ENCODE assay signal across 8 cellular contexts in genomic region chr20:433300-433975, GRCh38. TPM values are rescaled to one million over a fixed set of nuclear protein-coding genes. Genes with fewer than 3 reads are reported as not detected.
A peak's percentile ranks its signal among the peaks of the same experiment; 100 is the strongest.
DNase-seq lines count a peak whose midpoint lies in the region; FAIRE-seq and TF ChIP-seq lines count a peak whose summit lies in the region.

No MANE protein-coding gene starts in this region.

- H3K79me2 ChIP-seq in GM23248 (ENCODE audit: insufficient read depth) (no peaks in the 10 kb centered on the region), OCI-LY3 (ENCODE audit: low read length) (no peaks in the 10 kb centered on the region), SK-N-SH (ENCODE audit: insufficient read depth) (no peaks in the 10 kb centered on the region)

- WGBS in GM23248 (ENCODE audit: low coverage in 1 of 2, low lambda C conversion rate in 2 of 2, missing lambda C conversion rate in 2 of 2), 2 experiments = 74 to 83% methylated on average over 12 of the region's 12 CpGs
- 87% methylated on average over 12 of the region's 12 CpGs for WGBS in SK-N-SH (ENCODE audit: low lambda C conversion rate)

- no peak; the same call in 1 of the 2 replicates for TF ChIP-seq POLR2A in GM12891 (IDR thresholded peaks at IDR 0.05; ENCODE audit: low read depth, low read length)

- H3K27me3 ChIP-seq in GM23248 (replicated peaks; ENCODE audit: insufficient read depth) (no peaks in the 10 kb centered on the region), OCI-LY3 (ENCODE audit: low read depth, low read length) (no peaks in the 10 kb centered on the region), SK-N-SH (ENCODE audit: insufficient read depth) (no peaks in the 10 kb centered on the region)

- H3K4me3 ChIP-seq in GM23248 = no peak overlapping the region
- H3K4me3 ChIP-seq in OCI-LY3 (ENCODE audit: low read length) = no peak overlapping the region
- no peak overlapping the region for H3K4me3 ChIP-seq in SK-N-SH (ENCODE audit: low read depth in 2 of 2, low read length in 1 of 2)

- FAIRE-seq in GM12891 (lab: Jason Lieb, UNC) = peak; percentile 98

- no peak overlapping the region for H2AFZ ChIP-seq in GM23248
- no peak overlapping the region for H2AFZ ChIP-seq in OCI-LY3 (ENCODE audit: low read depth, low read length)
- H2AFZ ChIP-seq in SK-N-SH (ENCODE audit: low read depth) = no peak overlapping the region

- H3K9me2 ChIP-seq in GM23248 (ENCODE audit: insufficient read depth) (no peaks in the 10 kb centered on the region), SK-N-SH (no peaks in the 10 kb centered on the region)

- DNase-seq in GM12891 (ENCODE audit: insufficient read length, low spot score) (peak; percentile 79), GM23248 (peak; percentile 62), NCI-H1436 (lab: John Stamatoyannopoulos, UW) (no peak), SK-N-SH (no peak), GOT3 (lab: John Stamatoyannopoulos, UW) (no peak)
- peak; percentile 61 to 66 (median 64) for DNase-seq in stimulated activated CD4-positive, alpha-beta T cell treated with anti-CD3 and anti-CD28 coated beads, Interleukin-12 subunit alpha, Interleukin-12 subunit beta, amount 100 ng/mL, for 48 hours (ENCODE audit: low read depth in 2 of 3, low spot score in 1 of 3)

- H3K4me1 Mint-ChIP-seq in activated naive CD8-positive, alpha-beta T cell (ENCODE audit: low read depth) = peaks cover 58% of the 10 kb centered on the region

- CTCF ChIA-PET in SK-N-SH (lab: Yijun Ruan, JAX) = interaction anchor here (6.8 kb wide), 1 partner anchor 80 kb away, joined by 94 read pairs; no protein-coding TSS in a partner anchor

- no peaks in the 10 kb centered on the region for H3K9me3 Mint-ChIP-seq in activated naive CD8-positive, alpha-beta T cell (ENCODE audit: low read depth)

- POLR2A ChIA-PET in SK-N-SH (lab: Yijun Ruan, JAX) = no interaction called here

- H3K4me2 ChIP-seq in GM23248 (ENCODE audit: unreplicated experiment) = no peak overlapping the region
- peak overlapping the region; percentile 44 for H3K4me2 ChIP-seq in OCI-LY3 (ENCODE audit: low read length)
- H3K4me2 ChIP-seq in SK-N-SH = no peak overlapping the region

- no peak for TF ChIP-seq RAD21 in SK-N-SH (IDR thresholded peaks at IDR 0.05; ENCODE audit: low read length)

- H3K27ac ChIP-seq in GM23248 (peak overlapping the region; percentile 39), OCI-LY3 (ENCODE audit: low read length) (peak overlapping the region; percentile 64), SK-N-SH (ENCODE audit: low read depth in 2 of 2, low read length in 1 of 2) (no peak overlapping the region; a peak in 1 of 4 replicates)

- H3K27ac Mint-ChIP-seq in activated naive CD8-positive, alpha-beta T cell = peak overlapping the region; percentile 92

- H3K4me3 Mint-ChIP-seq in activated naive CD8-positive, alpha-beta T cell = peak overlapping the region; percentile 68

- H3F3A ChIP-seq in GM23248 (ENCODE audit: insufficient read depth) (peaks cover 15% of the 10 kb centered on the region; the same call in 1 of the 2 replicates), SK-N-SH (replicated peaks; ENCODE audit: insufficient read depth) (peaks cover 16% of the 10 kb centered on the region)

- peaks cover 14% of the 10 kb centered on the region for H3K36me3 Mint-ChIP-seq in activated naive CD8-positive, alpha-beta T cell

- no peaks in the 10 kb centered on the region for H3K27me3 Mint-ChIP-seq in activated naive CD8-positive, alpha-beta T cell

- peaks cover 33% of the 10 kb centered on the region for H3K36me3 ChIP-seq in GM23248 (ENCODE audit: low read depth)
- peaks cover 49% of the 10 kb centered on the region for H3K36me3 ChIP-seq in OCI-LY3 (replicated peaks; ENCODE audit: low read depth, low read length)
- peaks cover 23 to 70% of the 10 kb centered on the region in 2 experiments for H3K36me3 ChIP-seq in SK-N-SH (replicated peaks in 1 of 2; ENCODE audit: control insufficient read depth in 1 of 2, insufficient read depth in 2 of 2, low read length in 1 of 2)

- in situ Hi-C loops in GM23248 (cut with MboI) = no loop called here

- H3K4me1 ChIP-seq in GM23248 (ENCODE audit: insufficient read depth) (no peaks in the 10 kb centered on the region), OCI-LY3 (ENCODE audit: low read length) (peaks cover 14% of the 10 kb centered on the region), SK-N-SH (ENCODE audit: control insufficient read depth in 1 of 2, insufficient read depth in 2 of 2, low read depth in 1 of 2, low read length in 1 of 2) (peaks cover 0 to 5% of the 10 kb centered on the region in 2 experiments; a peak in 1 of 4 replicates)

- no peaks in the 10 kb centered on the region for H3K9me3 ChIP-seq in GM23248 (ENCODE audit: low read depth)
- H3K9me3 ChIP-seq in OCI-LY3 (ENCODE audit: insufficient read depth, low read length) = no peaks in the 10 kb centered on the region
- no peaks in the 10 kb centered on the region for H3K9me3 ChIP-seq in SK-N-SH

- H4K20me1 ChIP-seq in GM23248 (ENCODE audit: insufficient read depth) (no peaks in the 10 kb centered on the region), OCI-LY3 (ENCODE audit: insufficient read depth, low read length) (no peaks in the 10 kb centered on the region), SK-N-SH (ENCODE audit: insufficient read depth) (peaks cover 3% of the 10 kb centered on the region; the same call in 1 of the 2 replicates)

- H3K9ac ChIP-seq in GM23248 (no peak overlapping the region), OCI-LY3 (ENCODE audit: low read length) (peak overlapping the region; percentile 3; the same call in 1 of the 2 replicates), SK-N-SH (no peak overlapping the region)

- no peak for TF ChIP-seq CTCF in OCI-LY3 (IDR thresholded peaks at IDR 0.05; ENCODE audit: low read depth, low read length)
- TF ChIP-seq CTCF in SK-N-SH (IDR thresholded peaks at IDR 0.05) = no peak

- TF ChIP-seq EP300 in SK-N-SH (IDR thresholded peaks at IDR 0.05; ENCODE audit: borderline replicate concordance in 1 of 2, low read depth in 1 of 2, low read length in 1 of 2) = no peak

TF ChIP-seq in GM12891, 5 proteins besides CTCF, POLR2A, EP300 and RAD21:
- TF ChIP-seq POLR2AphosphoS5 (IDR thresholded peaks at IDR 0.05; ENCODE audit: low read depth, low read length) (peak; percentile 0), TAF1 (IDR thresholded peaks at IDR 0.05; ENCODE audit: low read depth, low read length) (no peak)

TF ChIP-seq in SK-N-SH, 30 proteins besides CTCF, POLR2A, EP300 and RAD21 (continues in another document):
- TF ChIP-seq RFX5 (IDR thresholded peaks at IDR 0.05; ENCODE audit: low read length) (no peak), NRF1 (IDR thresholded peaks at IDR 0.05; ENCODE audit: low read depth, low read length) (no peak), ZBTB33 (IDR thresholded peaks at IDR 0.05; ENCODE audit: borderline replicate concordance, low read depth) (no peak), POLR2AphosphoS5 (IDR thresholded peaks at IDR 0.05; ENCODE audit: low read depth, low read length) (no peak), RXRA (IDR thresholded peaks at IDR 0.05; ENCODE audit: borderline replicate concordance, low read depth) (no peak), YY1 (IDR thresholded peaks at IDR 0.05; ENCODE audit: low read depth) (no peak), GABPA (IDR thresholded peaks at IDR 0.05; ENCODE audit: low read depth) (no peak), SIN3A (IDR thresholded peaks at IDR 0.05; ENCODE audit: borderline replicate concordance, low read depth, low read length) (no peak), FOXM1 (IDR thresholded peaks at IDR 0.05; ENCODE audit: low read depth) (no peak), ELF1 (IDR thresholded peaks at IDR 0.05) (no peak)
- TF ChIP-seq, protein P1, sequence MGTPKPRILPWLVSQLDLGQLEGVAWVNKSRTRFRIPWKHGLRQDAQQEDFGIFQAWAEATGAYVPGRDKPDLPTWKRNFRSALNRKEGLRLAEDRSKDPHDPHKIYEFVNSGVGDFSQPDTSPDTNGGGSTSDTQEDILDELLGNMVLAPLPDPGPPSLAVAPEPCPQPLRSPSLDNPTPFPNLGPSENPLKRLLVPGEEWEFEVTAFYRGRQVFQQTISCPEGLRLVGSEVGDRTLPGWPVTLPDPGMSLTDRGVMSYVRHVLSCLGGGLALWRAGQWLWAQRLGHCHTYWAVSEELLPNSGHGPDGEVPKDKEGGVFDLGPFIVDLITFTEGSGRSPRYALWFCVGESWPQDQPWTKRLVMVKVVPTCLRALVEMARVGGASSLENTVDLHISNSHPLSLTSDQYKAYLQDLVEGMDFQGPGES (IDR thresholded peaks at IDR 0.05; ENCODE audit: low read depth, low read length) = no peak

RNA-seq across cellular contexts. Expression of gene RBCK1, which starts 25.3 kb away (rescaled TPM):
- 90.4 TPM for polyA plus RNA-seq in GM12891 (2012; ENCODE audit: low read depth, missing spikeins)
- total RNA-seq in GM23248 (2014; rRNA removed; shearing (Covaris generic)) = 104 and 129 TPM in 2 replicates
- polyA plus RNA-seq in GM23248 (2016; fragmentation: Nextera tagmentation; extraction: Ambion mirVana) = 72.3 and 79.9 TPM in 2 replicates
- polyA plus RNA-seq in SK-N-SH (2012; rRNA removed) = 94.3 and 105 TPM in 2 replicates
- 55.2 and 70.2 TPM in 2 replicates for polyA plus RNA-seq in SK-N-SH (2012; cell fraction: cytosol; rRNA removed)
- polyA plus RNA-seq in SK-N-SH (2012; cell fraction: nucleus; rRNA removed) = 264 and 271 TPM in 2 replicates

RNA-seq across cellular contexts. Expression of gene TBC1D20, which starts 28.9 kb away (rescaled TPM):
- 6.9 TPM for polyA plus RNA-seq in GM12891 (2012; ENCODE audit: low read depth, missing spikeins)
- total RNA-seq in GM23248 (2014; rRNA removed; shearing (Covaris generic)) = 43.3 and 51.4 TPM in 2 replicates
- polyA plus RNA-seq in GM23248 (2016; fragmentation: Nextera tagmentation; extraction: Ambion mirVana) (31.0 and 33.0 TPM in 2 replicates), SK-N-SH (2012; rRNA removed) (27.7 and 37.7 TPM in 2 replicates)
- polyA plus RNA-seq in SK-N-SH (2012; cell fraction: cytosol; rRNA removed) = 23.1 and 27.8 TPM in 2 replicates
- polyA plus RNA-seq in SK-N-SH (2012; cell fraction: nucleus; rRNA removed) = 42.6 and 45.1 TPM in 2 replicates

RNA-seq across cellular contexts. Expression of gene TRIB3, which starts 52.9 kb away (rescaled TPM):
- polyA plus RNA-seq in GM12891 (2012; ENCODE audit: low read depth, missing spikeins) = 8.5 TPM
- 88.5 and 99.2 TPM in 2 replicates for total RNA-seq in GM23248 (2014; rRNA removed; shearing (Covaris generic))
- 63.0 and 66.1 TPM in 2 replicates for polyA plus RNA-seq in GM23248 (2016; fragmentation: Nextera tagmentation; extraction: Ambion mirVana)
- polyA plus RNA-seq in SK-N-SH (2012; rRNA removed) = 13.2 and 16.6 TPM in 2 replicates
- 7.2 and 12.0 TPM in 2 replicates for polyA plus RNA-seq in SK-N-SH (2012; cell fraction: cytosol; rRNA removed)
- polyA plus RNA-seq in SK-N-SH (2012; cell fraction: nucleus; rRNA removed) = 14.4 and 14.8 TPM in 2 replicates

Comparison
In these comparisons a context has a peak if more than half of its experiments do, and no peak if none do; other contexts are left out.
1. DNase-seq: peak in GM12891 (single experiment), GM23248 (single experiment) and stimulated activated CD4-positive, alpha-beta T cell treated with anti-CD3 and anti-CD28 coated beads, Interleukin-12 subunit alpha, Interleukin-12 subunit beta, amount 100 ng/mL, for 48 hours (3 of 3); none in NCI-H1436 (single experiment), SK-N-SH (single experiment) and GOT3 (single experiment).
2. H3K27ac ChIP-seq: peak in GM23248 (single experiment) and OCI-LY3 (single experiment); none in SK-N-SH (0 of 2).